Comparison of ENCODE assay signal across 1 cellular context in genomic region chr20:49633643-49634042, GRCh38.
TF ChIP-seq lines count a peak whose summit lies in the region.

No MANE protein-coding gene starts in this region.

TF ChIP-seq in WTC11, 78 proteins besides CTCF, POLR2A, EP300 and RAD21 (continued from another document):
- TF ChIP-seq AFF4 (CRISPR knock-in tag; IDR thresholded peaks at IDR 0.05; ENCODE audit: borderline replicate concordance) (no peak), TEAD4 (CRISPR knock-in tag; IDR thresholded peaks at IDR 0.05) (no peak), RELA (CRISPR knock-in tag; IDR thresholded peaks at IDR 0.05; ENCODE audit: borderline replicate concordance) (no peak), CREM (CRISPR knock-in tag; IDR thresholded peaks at IDR 0.05) (no peak), NR3C1 (CRISPR knock-in tag; conservative IDR thresholded peaks at IDR 0.05; ENCODE audit: low read depth) (no peak), NFATC4 (CRISPR knock-in tag; IDR thresholded peaks at IDR 0.05) (no peak), ZNF263 (CRISPR knock-in tag; IDR thresholded peaks at IDR 0.05; ENCODE audit: low read depth) (no peak), STAT6 (CRISPR knock-in tag; conservative IDR thresholded peaks at IDR 0.05; ENCODE audit: low read depth) (no peak), ZMAT4 (CRISPR knock-in tag; IDR thresholded peaks at IDR 0.05) (no peak), SP1 (CRISPR knock-in tag; conservative IDR thresholded peaks at IDR 0.05) (no peak), FOXJ3 (CRISPR knock-in tag; IDR thresholded peaks at IDR 0.05; ENCODE audit: borderline replicate concordance) (no peak), NR2C2 (CRISPR knock-in tag; IDR thresholded peaks at IDR 0.05) (no peak), AR (CRISPR knock-in tag; IDR thresholded peaks at IDR 0.05) (no peak)
